ENCODE assay signal across 11 cellular contexts in the genomic region with DNA sequence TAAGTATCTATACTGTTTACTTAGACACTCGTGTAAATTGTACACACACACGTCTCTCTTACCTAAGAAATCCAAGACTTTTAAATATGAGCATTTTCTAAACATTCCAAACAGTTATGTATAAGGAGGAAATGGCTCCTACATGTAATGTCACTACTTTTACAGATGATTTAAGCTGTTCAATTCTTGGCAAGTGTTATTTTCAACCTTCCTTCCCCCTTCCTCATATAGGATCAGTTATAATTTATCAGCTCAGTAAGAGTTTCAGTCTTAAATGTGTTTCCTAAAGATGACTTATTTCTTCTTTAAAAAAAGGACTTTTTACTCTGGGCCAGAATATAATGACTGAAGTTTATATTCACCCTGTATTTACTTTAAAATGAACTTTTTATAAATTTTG.
"Had no signal": no experiment of that assay in that cellular context is flagged by ENCODE, and none has a peak within 500 bp of the region (broad histone marks: within the 10 kb centered on the region; RNA-seq: fewer than 3 reads in every experiment).

No MANE protein-coding gene starts in this region.

- DNase-seq: activated B cell treated with CpG ODN at 0.5 μM for 24 hours; activated CD4-positive, alpha-beta T cell treated with anti-CD3 and anti-CD28 coated beads, Interleukin-2, amount 10 ng/mL, durations not matched to agents 24 days and 14 days; activated T-cell treated with anti-CD3 and anti-CD28 coated beads for 4 hours; cerebellar nuclear complex; left colon; right cardiac atrium; stimulated activated naive CD8-positive, alpha-beta T cell treated with anti-CD3 and anti-CD28 coated beads, Interleukin-15, Interleukin-2, amounts not matched to agents 100 U/mL and 50 U/mL, for 24 hours; T-cell; T1000 had no signal

- H3K27me3 ChIP-seq: brain microvascular endothelial cell, suprapubic skin had no signal

- H3K9me3 ChIP-seq: suprapubic skin had no signal

- H3K27ac ChIP-seq: brain microvascular endothelial cell, suprapubic skin had no signal

- H3K4me3 ChIP-seq: suprapubic skin had no signal

- ATAC-seq: left colon; stimulated activated naive CD8-positive, alpha-beta T cell treated with anti-CD3 and anti-CD28 coated beads, Interleukin-15, Interleukin-2, amounts not matched to agents 100 U/mL and 50 U/mL, for 24 hours; T-cell had no signal

- H3K36me3 ChIP-seq: brain microvascular endothelial cell, suprapubic skin had no signal
